17 cellular contexts compared by ENCODE assay signal in genomic region chr19:23802290-23802689, GRCh38. TPM values are rescaled to one million over a fixed set of nuclear protein-coding genes. Genes with fewer than 3 reads are reported as not detected.
DNase-seq lines count a peak whose midpoint lies in the region; ATAC-seq and TF ChIP-seq lines count a peak whose summit lies in the region.
"Had no signal": no experiment of that assay in that cellular context is flagged by ENCODE, and none has a peak within 500 bp of the region (broad histone marks: within the 10 kb centered on the region; RNA-seq: fewer than 3 reads in every experiment).

No MANE protein-coding gene starts in this region.

- peak overlapping the region in 1 of 2 donors; percentile 47 for H3K27ac Mint-ChIP-seq in natural killer cell
- H3K27ac Mint-ChIP-seq in natural killer cell treated with Interleukin-12 subunit alpha and Interleukin-12 subunit beta and Interleukin-15 and Interleukin-18, amount 100 ng/mL, for 72 hours: no peak overlapping the region
- H3K27ac Mint-ChIP-seq in T-helper 17 cell: peak overlapping the region; percentile 93
- no peak overlapping the region for H3K27ac Mint-ChIP-seq in stimulated activated effector memory CD8-positive, alpha-beta T cell treated with anti-CD3 and anti-CD28 coated beads, Interleukin-12 subunit alpha, Interleukin-12 subunit beta, amount 100 ng/mL, for 72 hours

- no peaks in the 10 kb centered on the region for H3K9me3 ChIP-seq in T-helper 17 cell (ENCODE audit: control insufficient read depth, low read length, poor library complexity, severe bottlenecking)
- H3K9me3 ChIP-seq: gastroesophageal sphincter, pancreas had no signal

- peaks cover 0 to 3% of the 10 kb centered on the region in 2 donors for H3K9me3 Mint-ChIP-seq in natural killer cell
- no peaks in the 10 kb centered on the region for H3K9me3 Mint-ChIP-seq in natural killer cell treated with Interleukin-12 subunit alpha and Interleukin-12 subunit beta and Interleukin-15 and Interleukin-18, amount 100 ng/mL, for 72 hours
- H3K9me3 Mint-ChIP-seq in stimulated activated effector memory CD8-positive, alpha-beta T cell treated with anti-CD3 and anti-CD28 coated beads, Interleukin-12 subunit alpha, Interleukin-12 subunit beta, amount 100 ng/mL, for 72 hours: no peaks in the 10 kb centered on the region

- H3K4me3 ChIP-seq in choroid plexus epithelial cell (ENCODE audit: low read depth, low read length): no peak overlapping the region
- H3K4me3 ChIP-seq: coronary artery, gastroesophageal sphincter, left lung, pancreas had no signal

- H3K36me3 Mint-ChIP-seq in natural killer cell: no peaks in the 10 kb centered on the region
- H3K36me3 Mint-ChIP-seq in natural killer cell treated with Interleukin-12 subunit alpha and Interleukin-12 subunit beta and Interleukin-15 and Interleukin-18, amount 100 ng/mL, for 72 hours: peaks cover 5% of the 10 kb centered on the region
- H3K36me3 Mint-ChIP-seq in T-helper 17 cell (ENCODE audit: low read depth): no peaks in the 10 kb centered on the region
- no peaks in the 10 kb centered on the region for H3K36me3 Mint-ChIP-seq in stimulated activated effector memory CD8-positive, alpha-beta T cell treated with anti-CD3 and anti-CD28 coated beads, Interleukin-12 subunit alpha, Interleukin-12 subunit beta, amount 100 ng/mL, for 72 hours

- no peaks in the 10 kb centered on the region for H3K27me3 Mint-ChIP-seq in natural killer cell (ENCODE audit: low read depth in 2 of 2)
- no peaks in the 10 kb centered on the region for H3K27me3 Mint-ChIP-seq in natural killer cell treated with Interleukin-12 subunit alpha and Interleukin-12 subunit beta and Interleukin-15 and Interleukin-18, amount 100 ng/mL, for 72 hours
- H3K27me3 Mint-ChIP-seq in T-helper 17 cell: no peaks in the 10 kb centered on the region

- ATAC-seq in natural killer cell (no peak), T-helper 17 cell (no peak), GM21717 (IDR thresholded peaks at IDR 0.05; ENCODE audit: unreplicated experiment) (no peak), HG03571 (IDR thresholded peaks at IDR 0.05; ENCODE audit: unreplicated experiment) (no peak)
- no peak for ATAC-seq in natural killer cell treated with Interleukin-12 subunit alpha and Interleukin-12 subunit beta and Interleukin-15 and Interleukin-18, amount 100 ng/mL, for 72 hours
- peak; percentile 52 for ATAC-seq in stimulated activated effector memory CD8-positive, alpha-beta T cell treated with anti-CD3 and anti-CD28 coated beads, Interleukin-12 subunit alpha, Interleukin-12 subunit beta, amount 100 ng/mL, for 72 hours
- ATAC-seq: gastroesophageal sphincter, left lung, pancreas had no signal

- no peak for DNase-seq in natural killer cell
- DNase-seq in natural killer cell treated with Interleukin-12 subunit alpha and Interleukin-12 subunit beta and Interleukin-15 and Interleukin-18, amount 100 ng/mL, for 72 hours (ENCODE audit: low spot score): no peak
- no peak for DNase-seq in T-helper 17 cell
- DNase-seq in choroid plexus epithelial cell (ENCODE audit: low read depth): peak; percentile 30
- no peak for DNase-seq in stimulated activated effector memory CD8-positive, alpha-beta T cell treated with anti-CD3 and anti-CD28 coated beads, Interleukin-12 subunit alpha, Interleukin-12 subunit beta, amount 100 ng/mL, for 72 hours (ENCODE audit: low spot score in 2 of 2)
- no peak for DNase-seq in midbrain (lab: John Stamatoyannopoulos, UW)
- DNase-seq: left lung; NCI-H1930; NCI-H446; pancreas; stimulated activated CD4-positive, alpha-beta T cell treated with anti-CD3 and anti-CD28 coated beads, Interleukin-2, amount 100 ng/mL, for 48 hours; substantia nigra had no signal

- intact Hi-C loops in natural killer cell (cut with micrococcal nuclease): no loop called here

- TF ChIP-seq CTCF in natural killer cell (IDR thresholded peaks at IDR 0.05): no peak
- TF ChIP-seq CTCF in choroid plexus epithelial cell (conservative IDR thresholded peaks at IDR 0.05; ENCODE audit: low read depth, low read length): no peak

- H3K4me1 Mint-ChIP-seq in natural killer cell (peaks cover 6 to 7% of the 10 kb centered on the region in 2 donors), T-helper 17 cell (peaks cover 20% of the 10 kb centered on the region)
- peaks cover 7 to 12% of the 10 kb centered on the region in 2 donors for H3K4me1 Mint-ChIP-seq in natural killer cell treated with Interleukin-12 subunit alpha and Interleukin-12 subunit beta and Interleukin-15 and Interleukin-18, amount 100 ng/mL, for 72 hours (ENCODE audit: low read depth in 2 of 2)
- H3K4me1 Mint-ChIP-seq in stimulated activated effector memory CD8-positive, alpha-beta T cell treated with anti-CD3 and anti-CD28 coated beads, Interleukin-12 subunit alpha, Interleukin-12 subunit beta, amount 100 ng/mL, for 72 hours: peaks cover 7% of the 10 kb centered on the region

- H3K4me3 Mint-ChIP-seq in natural killer cell (peak overlapping the region; percentile 14), T-helper 17 cell (peak overlapping the region; percentile 82)
- H3K4me3 Mint-ChIP-seq in natural killer cell treated with Interleukin-12 subunit alpha and Interleukin-12 subunit beta and Interleukin-15 and Interleukin-18, amount 100 ng/mL, for 72 hours: no peak overlapping the region
- peak overlapping the region; percentile 42 for H3K4me3 Mint-ChIP-seq in stimulated activated effector memory CD8-positive, alpha-beta T cell treated with anti-CD3 and anti-CD28 coated beads, Interleukin-12 subunit alpha, Interleukin-12 subunit beta, amount 100 ng/mL, for 72 hours

RNA-seq across cellular contexts. Expression of gene ZNF681, which starts 43.6 kb away (rescaled TPM):
- total RNA-seq in natural killer cell: 1 to 10 TPM; 1.2 to 2.3 (median 1.9) TPM
- total RNA-seq in natural killer cell treated with Interleukin-12 subunit alpha and Interleukin-12 subunit beta and Interleukin-15 and Interleukin-18, amount 100 ng/mL, for 72 hours: 1 to 10 TPM; 2.9 to 3.0 TPM
- total RNA-seq in T-helper 17 cell: 1 to 10 TPM; 1.5 to 1.9 TPM
- total RNA-seq: MCF 10A had no signal
